Comparison of ENCODE assay signal across 10 cellular contexts in the genomic region with DNA sequence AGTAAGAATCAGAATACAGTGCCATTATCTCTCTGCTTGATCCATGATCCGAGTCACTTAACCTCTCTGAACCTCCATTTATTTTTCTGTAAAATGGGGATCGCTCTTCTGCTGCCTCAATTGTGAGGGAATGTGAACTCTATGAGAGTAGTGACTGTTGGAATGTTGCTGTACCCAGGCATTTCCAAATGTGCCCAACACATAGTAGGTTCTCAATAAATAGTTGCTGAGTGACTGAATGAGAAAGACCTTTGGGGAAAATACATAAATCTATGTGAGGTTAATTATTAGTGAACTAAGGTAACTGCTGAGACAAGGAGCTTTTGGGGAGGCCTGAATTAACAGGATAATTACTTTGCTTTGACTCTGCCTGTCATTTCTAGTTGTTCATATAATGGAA. TPM values are rescaled to one million over a fixed set of nuclear protein-coding genes. Genes with fewer than 3 reads are reported as not detected.
"Had no signal": no experiment of that assay in that cellular context is flagged by ENCODE, and none has a peak within 500 bp of the region (broad histone marks: within the 10 kb centered on the region; RNA-seq: fewer than 3 reads in every experiment).

No MANE protein-coding gene starts in this region.

- ATAC-seq: HCT116 had no signal

- H2AFZ ChIP-seq: GM23248 had no signal

- H3K4me3 ChIP-seq: GM23248, HAP-1 had no signal

- H3K4me3 Mint-ChIP-seq: H9, HFFc6 had no signal

- H3K9me3 ChIP-seq: HAP-1 had no signal

- H3K27ac Mint-ChIP-seq: HFFc6 had no signal

- DNase-seq: GM23248, GOT3, H7, H9, HCEC 1CT, HFFc6 had no signal

- H3K36me3 ChIP-seq: HAP-1 had no signal

- H3K9ac ChIP-seq: GM23248 had no signal

- H3K27ac ChIP-seq: GM23248 had no signal

- H3K4me1 Mint-ChIP-seq: H9 had no signal

- H3K9me3 Mint-ChIP-seq: H9 had no signal

- FAIRE-seq: H1, H54 had no signal

RNA-seq across cellular contexts. Expression of gene NR1H4, which starts 33.9 kb away (rescaled TPM):
- total RNA-seq: GM23248, H1, H7, H9, HFFc6 had no signal
- polyA plus RNA-seq: GM23248, H1 had no signal
